8 cellular contexts compared by ENCODE assay signal in genomic region chr1:8395433-8395866, GRCh38.
DNase-seq lines count a peak whose midpoint lies in the region; TF ChIP-seq lines count a peak whose summit lies in the region.

No MANE protein-coding gene starts in this region.

- in situ Hi-C loops in brain microvascular endothelial cell (cut with HindIII; ENCODE audit: low pct_ligation_motif_present, low sequenced_read_pairs), result no loop called here

- no peak overlapping the region for H3K4me3 ChIP-seq in brain microvascular endothelial cell (ENCODE audit: low read depth, low read length)

- no peaks in the 10 kb centered on the region for H3K27me3 ChIP-seq in brain microvascular endothelial cell (replicated peaks)

- H3K9me3 Mint-ChIP-seq in osteocyte (ENCODE audit: unreplicated experiment), result no peaks in the 10 kb centered on the region

- peak overlapping the region; percentile 71 for H3K27ac Mint-ChIP-seq in osteocyte (ENCODE audit: unreplicated experiment)

- H3K4me1 Mint-ChIP-seq in osteocyte (ENCODE audit: unreplicated experiment), result peaks cover 59% of the 10 kb centered on the region

- no peak overlapping the region for H3K4me3 Mint-ChIP-seq in osteocyte (ENCODE audit: unreplicated experiment)

- CTCF ChIA-PET in HEK293T (lab: Yijun Ruan, JAX), result no interaction called here

- TF ChIP-seq CTCF in brain microvascular endothelial cell (IDR thresholded peaks at IDR 0.05; ENCODE audit: low read depth, low read length, missing control alignments), result no peak
- TF ChIP-seq CTCF in osteocyte (IDR thresholded peaks at IDR 0.05), result no peak

- H3K36me3 Mint-ChIP-seq in osteocyte (ENCODE audit: unreplicated experiment), result peaks cover 30% of the 10 kb centered on the region

- H3K36me3 ChIP-seq in brain microvascular endothelial cell (replicated peaks), result peaks cover 13% of the 10 kb centered on the region

- H3K27ac ChIP-seq in brain microvascular endothelial cell, result peak overlapping the region; percentile 99

- POLR2A ChIA-PET in HEK293T (lab: Yijun Ruan, JAX), result no interaction called here

- no peaks in the 10 kb centered on the region for H3K27me3 Mint-ChIP-seq in osteocyte (ENCODE audit: unreplicated experiment)

- DNase-seq in GF-D8 (lab: John Stamatoyannopoulos, UW) (peak; percentile 83), Kasumi-1 (lab: John Stamatoyannopoulos, UW) (peak; percentile 84 to 85), brain microvascular endothelial cell (no peak), osteocyte (ENCODE audit: extremely low spot score, unreplicated experiment) (no peak), NCI-H187 (lab: John Stamatoyannopoulos, UW) (no peak), HEK293T (ENCODE audit: extremely low spot score) (no peak)
- DNase-seq in effector CD8-positive, alpha-beta T cell (lab: John Stamatoyannopoulos, UW), result no peak
- no peak for DNase-seq in stimulated activated CD4-positive, alpha-beta T cell treated with anti-CD3 and anti-CD28 coated beads, Interleukin-2, amount 100 ng/mL, for 24 hours

TF ChIP-seq in HEK293T, 16 proteins besides CTCF, POLR2A, EP300 and RAD21:
- no peak for TF ChIP-seq FOXA1 (IDR thresholded peaks at IDR 0.05)
- TF ChIP-seq BHLHE40 (IDR thresholded peaks at IDR 0.05; ENCODE audit: borderline replicate concordance), result no peak
- TF ChIP-seq NFRKB (IDR thresholded peaks at IDR 0.05), result no peak
- TF ChIP-seq SUZ12 (IDR thresholded peaks at IDR 0.05), result no peak
- no peak for TF ChIP-seq SP1 (IDR thresholded peaks at IDR 0.05)
- TF ChIP-seq ARNT (IDR thresholded peaks at IDR 0.05), result no peak
- TF ChIP-seq HDGF (IDR thresholded peaks at IDR 0.05; ENCODE audit: borderline replicate concordance), result no peak
- no peak for TF ChIP-seq CTBP1 (IDR thresholded peaks at IDR 0.05; ENCODE audit: borderline replicate concordance)
- TF ChIP-seq LEF1 (IDR thresholded peaks at IDR 0.05; ENCODE audit: borderline replicate concordance), result no peak
- no peak for TF ChIP-seq FOXM1 (IDR thresholded peaks at IDR 0.05; ENCODE audit: borderline replicate concordance)
- no peak for TF ChIP-seq L3MBTL2 (conservative IDR thresholded peaks at IDR 0.05)
- no peak for TF ChIP-seq PKNOX1 (IDR thresholded peaks at IDR 0.05)

Comparison
In these comparisons a context has a peak if more than half of its experiments do, and no peak if none do; other contexts are left out.
1. DNase-seq: peak in GF-D8 (single experiment) and Kasumi-1 (2 of 2); none in brain microvascular endothelial cell (single experiment), osteocyte (single experiment), effector CD8-positive, alpha-beta T cell (single experiment), NCI-H187 (0 of 2), stimulated activated CD4-positive, alpha-beta T cell treated with anti-CD3 and anti-CD28 coated beads, Interleukin-2, amount 100 ng/mL, for 24 hours (0 of 2) and HEK293T (single experiment).